8 cellular contexts compared by ENCODE assay signal in the genomic region with DNA sequence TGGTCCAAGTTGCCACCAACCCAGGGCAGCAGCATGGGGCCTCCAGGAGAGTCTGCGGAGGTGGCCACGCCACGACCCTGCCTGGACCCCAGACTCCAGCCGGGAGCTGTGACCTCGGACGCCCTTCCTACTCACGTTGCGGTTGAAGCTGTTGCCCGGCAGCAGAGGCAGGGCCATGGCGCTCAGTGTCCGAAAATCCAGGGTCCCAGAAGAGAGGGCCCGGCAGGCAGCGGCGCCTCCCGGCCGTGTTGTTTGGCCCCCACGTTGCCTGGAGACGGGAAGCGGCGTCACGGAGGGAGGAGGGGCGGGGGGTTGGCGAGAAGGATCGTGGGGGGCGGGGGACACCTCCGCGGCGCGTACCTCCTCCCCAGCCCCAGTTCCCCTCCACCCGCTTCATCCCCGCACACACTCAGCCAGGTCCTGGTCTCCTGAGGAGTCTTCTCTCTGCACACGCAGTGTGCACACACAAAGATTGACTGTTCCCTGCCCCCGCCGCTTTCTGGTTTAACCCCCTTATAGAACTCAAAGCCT. TPM values are rescaled to one million over a fixed set of nuclear protein-coding genes. Genes with fewer than 3 reads are reported as not detected.
DNase-seq lines count a peak whose midpoint lies in the region; ATAC-seq, FAIRE-seq and TF ChIP-seq lines count a peak whose summit lies in the region.

TSS of gene EFHC2 (minus strand) at position 261 of the 531 bp plus-strand sequence. CDS start at position 177, 84 bp downstream.

- H3K36me3 Mint-ChIP-seq in activated naive CD8-positive, alpha-beta T cell treated with anti-CD3 and anti-CD28 coated beads, Interleukin-2, amount 10 ng/mL, durations not matched to agents 7 days and 5 days = no peaks in the 10 kb centered on the region

- H3K27me3 ChIP-seq in Panc1 (ENCODE audit: control insufficient read depth, insufficient read depth, low read length) (no peaks in the 10 kb centered on the region), left ventricle myocardium inferior (ENCODE audit: low read depth) (no peaks in the 10 kb centered on the region)

- H3K4me1 ChIP-seq in Panc1 (ENCODE audit: control insufficient read depth, insufficient read depth, low read length) (peaks cover 3% of the 10 kb centered on the region; the same call in 1 of the 2 replicates), left ventricle myocardium inferior (peaks cover 4% of the 10 kb centered on the region)

- H3K27ac Mint-ChIP-seq in activated naive CD8-positive, alpha-beta T cell treated with anti-CD3 and anti-CD28 coated beads, Interleukin-2, amount 10 ng/mL, durations not matched to agents 7 days and 5 days = peak within 1 kb of the TSS; percentile 91

- no peak for FAIRE-seq in RCC 7860 (lab: Jason Lieb, UNC)

- in situ Hi-C loops in G401 (cut with HindIII; ENCODE audit: low sequenced_read_pairs) (no loop called here), Panc1 (cut with HindIII; ENCODE audit: low pct_unique_long_range_greater_than_20kb, low sequenced_read_pairs) (no loop called here), GM13977 (cut with MboI; ENCODE audit: low pct_unique_long_range_greater_than_20kb, low sequenced_read_pairs, unreplicated experiment) (no loop called here)

- H3K27me3 Mint-ChIP-seq in activated naive CD8-positive, alpha-beta T cell treated with anti-CD3 and anti-CD28 coated beads, Interleukin-2, amount 10 ng/mL, durations not matched to agents 7 days and 5 days = no peaks in the 10 kb centered on the region

- intact Hi-C loops in Panc1 (cut with micrococcal nuclease; ENCODE audit: unreplicated experiment) (loop anchor here (1.0 kb wide), 1 partner anchor 49 kb away; no protein-coding TSS in a partner anchor), left ventricle myocardium inferior (cut with micrococcal nuclease) (no loop called here)

- DNase-seq in G401 (ENCODE audit: low spot score) (peak; percentile 1), Panc1 (ENCODE audit: low read depth, low spot score) (no peak), left ventricle myocardium inferior (peak; percentile 29), retinal pigment epithelial cell (ENCODE audit: low read depth) (no peak), HT-29 (ENCODE audit: low spot score) (no peak), RCC 7860 (ENCODE audit: low spot score) (no peak), GM13977 (ENCODE audit: low spot score) (no peak)
- DNase-seq in activated naive CD8-positive, alpha-beta T cell treated with anti-CD3 and anti-CD28 coated beads, Interleukin-2, amount 10 ng/mL, durations not matched to agents 7 days and 5 days = peak; percentile 67

- H3K4me3 Mint-ChIP-seq in activated naive CD8-positive, alpha-beta T cell treated with anti-CD3 and anti-CD28 coated beads, Interleukin-2, amount 10 ng/mL, durations not matched to agents 7 days and 5 days = peak within 1 kb of the TSS; percentile 74

- peak; percentile 83 for ATAC-seq in Panc1
- peak; percentile 55 for ATAC-seq in activated naive CD8-positive, alpha-beta T cell treated with anti-CD3 and anti-CD28 coated beads, Interleukin-2, amount 10 ng/mL, durations not matched to agents 7 days and 5 days (ENCODE audit: low read depth)

- TF ChIP-seq CTCF in Panc1 (IDR thresholded peaks at IDR 0.05) (no peak), left ventricle myocardium inferior (IDR thresholded peaks at IDR 0.05; ENCODE audit: borderline replicate concordance) (no peak), retinal pigment epithelial cell (conservative IDR thresholded peaks at IDR 0.05; ENCODE audit: low read depth, low read length) (no peak), GM13977 (IDR thresholded peaks at IDR 0.05; ENCODE audit: extremely low read depth, insufficient read depth, missing control alignments) (no peak)

- POLR2A ChIA-PET in Panc1 (lab: Charles Lee) = no interaction called here
- POLR2A ChIA-PET in activated naive CD8-positive, alpha-beta T cell treated with anti-CD3 and anti-CD28 coated beads, Interleukin-2, amount 10 ng/mL, durations not matched to agents 7 days and 5 days (lab: Charles Lee) = no interaction called here

- no peaks in the 10 kb centered on the region for H3K9me3 ChIP-seq in Panc1 (ENCODE audit: control insufficient read depth, insufficient read depth, low read depth, low read length)
- no peaks in the 10 kb centered on the region for H3K9me3 ChIP-seq in left ventricle myocardium inferior (replicated peaks)

- no peaks in the 10 kb centered on the region for H3K9me3 Mint-ChIP-seq in activated naive CD8-positive, alpha-beta T cell treated with anti-CD3 and anti-CD28 coated beads, Interleukin-2, amount 10 ng/mL, durations not matched to agents 7 days and 5 days

- BruUV-seq in Panc1 (replicated peaks; lab: Mats Ljungman, UMichigan) = no TSS peak

- peak within 1 kb of the TSS; percentile 32 to 66 for H3K4me3 ChIP-seq in Panc1 (ENCODE audit: low read depth in 2 of 2, low read length in 2 of 2)
- H3K4me3 ChIP-seq in left ventricle myocardium inferior = peak within 1 kb of the TSS; percentile 63
- peak within 1 kb of the TSS; percentile 56 for H3K4me3 ChIP-seq in retinal pigment epithelial cell (ENCODE audit: low read length)

- H3K36me3 ChIP-seq in Panc1 (ENCODE audit: control insufficient read depth, insufficient read depth, low read length) (no peaks in the 10 kb centered on the region), left ventricle myocardium inferior (no peaks in the 10 kb centered on the region)

- CTCF ChIA-PET in Panc1 (lab: Charles Lee) = no interaction called here

- H3K4me1 Mint-ChIP-seq in activated naive CD8-positive, alpha-beta T cell treated with anti-CD3 and anti-CD28 coated beads, Interleukin-2, amount 10 ng/mL, durations not matched to agents 7 days and 5 days = peaks cover 6% of the 10 kb centered on the region

- no peak within 1 kb of the TSS for H3K27ac ChIP-seq in Panc1 (ENCODE audit: low read length)
- H3K27ac ChIP-seq in left ventricle myocardium inferior (replicated peaks) = peak within 1 kb of the TSS; percentile 30

RNA-seq across cellular contexts. Expression of gene EFHC2, which starts in this region (rescaled TPM):
- total RNA-seq in G401 (2014; rRNA removed; shearing (Covaris generic)) = not detected in 2 replicates
- 0.28 TPM for total RNA-seq in Panc1 (2021; ENCODE audit: unreplicated experiment)
- 0.38 TPM for polyA plus RNA-seq in Panc1 (2012; ENCODE audit: insufficient read length)
- under 1 TPM; 0.64 to 0.77 TPM for total RNA-seq in activated naive CD8-positive, alpha-beta T cell treated with anti-CD3 and anti-CD28 coated beads, Interleukin-2, amount 10 ng/mL, durations not matched to agents 7 days and 5 days
- 11.7 TPM for total RNA-seq in left ventricle myocardium inferior
- 0.21 TPM in 1 of 2 replicates, not detected in the other for total RNA-seq in HT-29 (2014; rRNA removed; shearing (Covaris generic))

Comparison
In these comparisons a context has a peak if more than half of its experiments do, and no peak if none do; other contexts are left out.
1. Peak in DNase-seq in G401; RNA of the gene not detected or under 1 TPM.
2. Peak in ATAC-seq and H3K4me3 ChIP-seq in Panc1; RNA of the gene not detected or under 1 TPM.
3. Peak in DNase-seq and ATAC-seq in activated naive CD8-positive, alpha-beta T cell treated with anti-CD3 and anti-CD28 coated beads, Interleukin-2, amount 10 ng/mL, durations not matched to agents 7 days and 5 days; RNA of the gene not detected or under 1 TPM.